10 cellular contexts compared by ENCODE assay signal in genomic region chr20:58515240-58516212, GRCh38. TPM values are rescaled to one million over a fixed set of nuclear protein-coding genes. Genes with fewer than 3 reads are reported as not detected.
DNase-seq lines count a peak whose midpoint lies in the region; ATAC-seq lines count a peak whose summit lies in the region.
"Had no signal": no experiment of that assay in that cellular context is flagged by ENCODE, and none has a peak within 500 bp of the region (broad histone marks: within the 10 kb centered on the region; RNA-seq: fewer than 3 reads in every experiment).

TSS of gene APCDD1L (minus strand) at chr20:58515399. CDS start at chr20:58514707, 692 bp downstream.

- in situ Hi-C loops in KBM-7 (cut with MboI; ENCODE audit: low pct_unique_long_range_greater_than_20kb, low sequenced_read_pairs) = no loop called here

- DNase-seq in GM04503 (ENCODE audit: low read depth) = peak; percentile 34
- peak; percentile 15 for DNase-seq in T1000 (lab: John Stamatoyannopoulos, UW)
- peak; percentile 48 for DNase-seq in glomerular visceral epithelial cell (ENCODE audit: extremely low spot score)
- DNase-seq in renal cortical epithelial cell (ENCODE audit: low read depth) = peak; percentile 5
- no peak for DNase-seq in OCI-M1 (lab: John Stamatoyannopoulos, UW)
- DNase-seq in NCI-H345 (lab: John Stamatoyannopoulos, UW) = no peak
- DNase-seq in KBM-7 = no peak
- DNase-seq: NCI-H2107, occipital lobe had no signal

- no peak for ATAC-seq in activated CD4-positive, CD25-positive, alpha-beta regulatory T cell treated with anti-CD3 and anti-CD28 coated beads, Interleukin-2, amount 50 U/mL, for 24 hours

RNA-seq across cellular contexts. Expression of gene APCDD1L, which starts in this region (rescaled TPM):
- 5.7 and 13.7 TPM in 2 replicates for total RNA-seq in renal cortical epithelial cell
- total RNA-seq: occipital lobe had no signal

Comparison
In these comparisons a context has a peak if more than half of its experiments do, and no peak if none do; other contexts are left out.
1. DNase-seq: peak in GM04503 (single experiment), T1000 (single experiment), glomerular visceral epithelial cell (single experiment) and renal cortical epithelial cell (single experiment); none in OCI-M1 (single experiment), NCI-H345 (single experiment) and KBM-7 (single experiment).